ENCODE assay signal across 22 cellular contexts in genomic region chr16:12410842-12411490, GRCh38.
"Had no signal": no experiment of that assay in that cellular context is flagged by ENCODE, and none has a peak within 500 bp of the region (broad histone marks: within the 10 kb centered on the region; RNA-seq: fewer than 3 reads in every experiment).

No MANE protein-coding gene starts in this region.

- H3K27me3 ChIP-seq: esophagus squamous epithelium, gastroesophageal sphincter, spleen, stomach had no signal

- H3K36me3 ChIP-seq: gastroesophageal sphincter, left ventricle myocardium inferior, lower lobe of right lung, prostate gland had no signal

- H3K4me3 ChIP-seq: esophagus squamous epithelium, gastroesophageal sphincter, left ventricle myocardium inferior, lower lobe of right lung, prostate gland, spleen, stomach had no signal

- H2AFZ ChIP-seq: parathyroid adenoma had no signal

- DNase-seq: effector memory CD4-positive, alpha-beta T cell; esophagus squamous epithelium; foreskin fibroblast; glutamatergic neuron; kidney; left cardiac atrium; left ventricle myocardium inferior; lower lobe of right lung; mesenchymal stem cell; naive B cell; occipital lobe; spleen; stimulated activated CD4-positive, alpha-beta T cell treated with anti-CD3 and anti-CD28 coated beads, Interleukin-15, amount 100 ng/mL, for 24 hours; stimulated activated CD4-positive, alpha-beta T cell treated with anti-CD3 and anti-CD28 coated beads, Interleukin-1b, Interleukin-23, amount 100 ng/mL, for 48 hours; stimulated activated CD4-positive, alpha-beta T cell treated with anti-CD3 and anti-CD28 coated beads, Interleukin-4, amount 100 ng/mL, for 24 hours; stomach; substantia nigra had no signal

- FAIRE-seq: kidney had no signal

- ATAC-seq: gastroesophageal sphincter; left cardiac atrium; lower lobe of right lung; sciatic nerve; stimulated activated memory B cell treated with anti-CD40 and anti-IgM and Interleukin-4, amounts not matched to agents 10 μg/mL and 1 μg/mL and 100 μg/mL, for 72 hours had no signal

- H3K4me1 ChIP-seq: esophagus squamous epithelium, gastroesophageal sphincter, left ventricle myocardium inferior, lower lobe of right lung, parathyroid adenoma, prostate gland, stomach had no signal

- H3K9ac ChIP-seq: parathyroid adenoma had no signal

- H3K27ac ChIP-seq: esophagus squamous epithelium, gastroesophageal sphincter, left ventricle myocardium inferior, lower lobe of right lung, parathyroid adenoma, prostate gland, spleen, stomach had no signal

- H3K9me3 ChIP-seq: esophagus squamous epithelium, gastroesophageal sphincter, left ventricle myocardium inferior, lower lobe of right lung, prostate gland, spleen, stomach had no signal
